26 cellular contexts compared by ENCODE assay signal in genomic region chr2:232097758-232098157, GRCh38.
"Had no signal": no experiment of that assay in that cellular context is flagged by ENCODE, and none has a peak within 500 bp of the region (broad histone marks: within the 10 kb centered on the region; RNA-seq: fewer than 3 reads in every experiment).

No MANE protein-coding gene starts in this region.

- H3K4me3 Mint-ChIP-seq: activated B cell treated with CpG ODN at 0.5 μM for 24 hours; activated CD4-positive, alpha-beta T cell treated with anti-CD3 and anti-CD28 coated beads, Interleukin-2, amount 10 ng/mL, durations not matched to agents 24 days and 14 days; activated naive CD4-positive, alpha-beta T cell treated with anti-CD3 and anti-CD28 coated beads for 36 hours; activated naive CD8-positive, alpha-beta T cell; activated T-helper 17 cell treated with anti-CD3 and anti-CD28 coated beads, Interleukin-2, amount 50 U/mL, for 72 hours; brain; T-helper 1 cell treated with Interleukin-12 subunit alpha and Interleukin-12 subunit beta and Interleukin-4 antibody, amounts not matched to agents 30 μg/mL and 1 μg/mL, for 36 hours had no signal

- H3K27me3 Mint-ChIP-seq: activated B cell treated with CpG ODN at 0.5 μM for 24 hours; activated CD4-positive, alpha-beta T cell treated with anti-CD3 and anti-CD28 coated beads, Interleukin-2, amount 10 ng/mL, durations not matched to agents 24 days and 14 days; activated naive CD8-positive, alpha-beta T cell; activated T-helper 17 cell treated with anti-CD3 and anti-CD28 coated beads, Interleukin-2, amount 50 U/mL, for 72 hours; brain had no signal

- FAIRE-seq: astrocyte, RCC 7860 had no signal

- ATAC-seq: activated T-helper 17 cell treated with anti-CD3 and anti-CD28 coated beads, Interleukin-2, amount 50 U/mL, for 72 hours; PC-3 had no signal

- H3K27ac Mint-ChIP-seq: activated B cell treated with CpG ODN at 0.5 μM for 24 hours; activated CD4-positive, alpha-beta T cell treated with anti-CD3 and anti-CD28 coated beads, Interleukin-2, amount 10 ng/mL, durations not matched to agents 24 days and 14 days; activated naive CD4-positive, alpha-beta T cell treated with anti-CD3 and anti-CD28 coated beads for 36 hours; activated naive CD8-positive, alpha-beta T cell; activated T-helper 17 cell treated with anti-CD3 and anti-CD28 coated beads, Interleukin-2, amount 50 U/mL, for 72 hours; brain; T-helper 1 cell treated with Interleukin-12 subunit alpha and Interleukin-12 subunit beta and Interleukin-4 antibody, amounts not matched to agents 30 μg/mL and 1 μg/mL, for 36 hours had no signal

- DNase-seq: activated B cell treated with CpG ODN at 0.5 μM for 24 hours; activated CD4-positive, alpha-beta T cell treated with anti-CD3 and anti-CD28 coated beads for 1 hour; activated CD4-positive, alpha-beta T cell treated with anti-CD3 and anti-CD28 coated beads, Interleukin-2, amount 10 ng/mL, durations not matched to agents 24 days and 14 days; activated CD4-positive, alpha-beta T cell treated with anti-CD3 and anti-CD28 coated beads, Interleukin-2, amount 50 U/mL, for 48 hours; activated gamma-delta T cell; activated naive CD4-positive, alpha-beta T cell treated with anti-CD3 and anti-CD28 coated beads for 36 hours; activated T-cell treated with anti-CD3 and anti-CD28 coated beads for 4 hours; activated T-cell treated with anti-CD3 and anti-CD28 coated beads, Interleukin-2, amount 50 U/mL, for 48 hours; amygdala; IMR-90; Kasumi-1; KBM-7; NCI-H1105; NCI-H1436; NCI-H1694 treated with DMSO at 0.1 percent for 48 hours; NCI-H2081; NCI-H510A treated with DMSO at 0.1 percent for 48 hours; NCI-H69; PC-3; SHP77 treated with DMSO at 0.1 percent for 48 hours had no signal

- H3K4me1 Mint-ChIP-seq: activated CD4-positive, alpha-beta T cell treated with anti-CD3 and anti-CD28 coated beads, Interleukin-2, amount 10 ng/mL, durations not matched to agents 24 days and 14 days; brain had no signal
